21 cellular contexts compared by ENCODE assay signal in the genomic region with DNA sequence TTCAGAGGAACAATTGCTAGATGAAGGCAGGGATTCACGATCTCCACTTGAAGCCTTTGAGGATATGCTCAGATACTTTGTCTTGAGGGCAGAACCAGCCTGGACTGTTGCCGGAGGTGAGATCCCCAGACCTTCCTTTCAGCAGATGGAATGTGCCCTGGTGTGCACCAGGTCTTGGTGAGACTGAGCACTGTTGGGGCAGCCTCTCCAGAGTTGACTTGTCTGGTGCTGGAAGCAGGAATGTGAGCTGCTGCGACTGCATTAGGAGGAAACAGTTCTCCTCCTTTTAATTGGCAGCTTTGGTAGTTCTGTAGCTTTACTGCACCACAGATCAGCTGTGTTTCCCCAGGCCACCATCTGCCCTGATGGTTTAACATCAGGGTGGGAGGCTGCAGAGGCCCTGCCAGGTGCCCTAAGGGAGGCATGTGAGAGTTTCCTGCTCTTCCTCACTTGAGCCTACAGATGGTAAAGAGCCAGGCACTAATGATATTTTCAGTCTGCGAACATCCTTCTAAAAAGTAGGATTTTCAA. TPM values are rescaled to one million over a fixed set of nuclear protein-coding genes. Genes with fewer than 3 reads are reported as not detected.
A peak's percentile ranks its signal among the peaks of the same experiment; 100 is the strongest.
DNase-seq lines count a peak whose midpoint lies in the region; ATAC-seq, FAIRE-seq and TF ChIP-seq lines count a peak whose summit lies in the region.
"Had no signal": no experiment of that assay in that cellular context is flagged by ENCODE, and none has a peak within 500 bp of the region (broad histone marks: within the 10 kb centered on the region; RNA-seq: fewer than 3 reads in every experiment).

No MANE protein-coding gene starts in this region.

- H3K4me1 ChIP-seq in pancreas = peaks cover 0 to 29% (median 8%) of the 10 kb centered on the region in 3 donors

- H3K36me3 ChIP-seq in pancreas = no peaks in the 10 kb centered on the region
- H3K36me3 ChIP-seq: lower lobe of right lung, stomach had no signal

- H3K27me3 ChIP-seq in pancreas = no peaks in the 10 kb centered on the region
- H3K27me3 ChIP-seq: stomach had no signal

- WGBS in pancreas, 2 donors = 77 to 80% methylated on average over 4 of the region's 4 CpGs

- peak; percentile 89 for DNase-seq in ELF-1 (ENCODE audit: low read depth, low spot score)
- DNase-seq in NCI-H524 (lab: John Stamatoyannopoulos, UW) = peak; percentile 51 to 87
- DNase-seq in coronary artery (ENCODE audit: low spot score) = no peak
- DNase-seq in pancreas = no peak
- no peak for DNase-seq in activated CD4-positive, alpha-beta T cell treated with anti-CD3 and anti-CD28 coated beads for 48 hours
- DNase-seq: activated naive CD4-positive, alpha-beta T cell treated with anti-CD3 and anti-CD28 coated beads, Interleukin-2, amount 50 U/mL, for 16 hours; amygdala; C1 segment of cervical spinal cord; EL; lower lobe of right lung; NCI-H146; NCI-H226; OCI-M1; stimulated activated CD8-positive, alpha-beta memory T cell treated with anti-CD3 and anti-CD28 coated beads, Interleukin-4, amount 100 ng/mL, for 48 hours; stomach; T-helper 9 cell had no signal

- no peak for FAIRE-seq in pancreas (lab: Jason Lieb, UNC)
- FAIRE-seq: endothelial cell of umbilical vein, K562, urothelium cell line had no signal

- intact Hi-C loops in pancreas (cut with DNase I) = loop anchor here in 1 of 3 donors (10.0 kb wide), 1 partner anchor 45 kb away; no protein-coding TSS in a partner anchor

- H3K27ac ChIP-seq in coronary artery = peak overlapping the region; percentile 40 to 90
- H3K27ac ChIP-seq in pancreas = peak overlapping the region; percentile 3 to 51 (median 32)
- H3K27ac ChIP-seq: lower lobe of right lung, stomach had no signal

- H3K9me3 ChIP-seq in pancreas = no peaks in the 10 kb centered on the region
- H3K9me3 ChIP-seq: lower lobe of right lung, stomach had no signal

- TF ChIP-seq CTCF in coronary artery (IDR thresholded peaks at IDR 0.05) = no peak
- TF ChIP-seq CTCF in pancreas (IDR thresholded peaks at IDR 0.05) = no peak

- ATAC-seq in pancreas (no peak), HG03565 (IDR thresholded peaks at IDR 0.05; ENCODE audit: unreplicated experiment) (no peak), HG03521 (IDR thresholded peaks at IDR 0.05; ENCODE audit: unreplicated experiment) (no peak)
- ATAC-seq: K562, lower lobe of right lung had no signal

- H3K4me3 ChIP-seq in coronary artery (no peak overlapping the region), pancreas (no peak overlapping the region)
- H3K4me3 ChIP-seq: K562, lower lobe of right lung, stomach had no signal

RNA-seq across cellular contexts. Expression of a gene that starts 58.5 kb away (rescaled TPM):
- total RNA-seq in pancreas = 10 to 100 TPM; 14.2 to 34.8 (median 17.8) TPM
- 10 to 100 TPM in 1 of 2 donors, 1 to 10 TPM in 1; 8.4 to 14.8 TPM for polyA plus RNA-seq in pancreas

Comparison
In these comparisons a context has a peak if more than half of its experiments do, and no peak if none do; other contexts are left out.
1. DNase-seq: peak in ELF-1 (single experiment) and NCI-H524 (2 of 2); none in coronary artery (single experiment), pancreas (0 of 6) and activated CD4-positive, alpha-beta T cell treated with anti-CD3 and anti-CD28 coated beads for 48 hours (single experiment).